Comparison of ENCODE assay signal across 1 cellular context in genomic region chr3:122383915-122384697, GRCh38.
A peak's percentile ranks its signal among the peaks of the same experiment; 100 is the strongest.
TF ChIP-seq lines count a peak whose summit lies in the region.

FAM162A (plus strand) TSS chr3:122384182; CDS start chr3:122384266, 84 bp downstream.

TF ChIP-seq in HepG2, 621 proteins besides CTCF, POLR2A, EP300 and RAD21 (continued from another document and continues in another):
- TF ChIP-seq BRF2 (CRISPR knock-in tag; IDR thresholded peaks at IDR 0.05): peak; percentile 72; the same call in 1 of the 2 replicates
- TF ChIP-seq RBFOX2 (IDR thresholded peaks at IDR 0.05; ENCODE audit: low read depth, low read length): peak; percentile 98
- no peak for TF ChIP-seq KAT2B (IDR thresholded peaks at IDR 0.05; ENCODE audit: borderline replicate concordance, low read depth, low read length)
- peak; percentile 89; the same call in 1 of the 2 replicates for TF ChIP-seq ZNF337 (CRISPR knock-in tag; IDR thresholded peaks at IDR 0.05; ENCODE audit: borderline replicate concordance, low read depth)
- peak; percentile 53; the same call in 1 of the 2 replicates for TF ChIP-seq ZNF263 (CRISPR knock-in tag; IDR thresholded peaks at IDR 0.05)
- 0 out of 2 replicates have a peak, but pooled peaks have one; percentile 69 for TF ChIP-seq PPARG (CRISPR knock-in tag; conservative IDR thresholded peaks at IDR 0.05)
- peak; percentile 63; the same call in 1 of the 2 replicates for TF ChIP-seq ZNF773 (CRISPR knock-in tag; IDR thresholded peaks at IDR 0.05; ENCODE audit: borderline replicate concordance)
- TF ChIP-seq PRDM10 (CRISPR knock-in tag; IDR thresholded peaks at IDR 0.05; ENCODE audit: low read depth): peak; percentile 79; the same call in 1 of the 2 replicates
- no peak for TF ChIP-seq ATRX (CRISPR knock-in tag; IDR thresholded peaks at IDR 0.05; ENCODE audit: borderline replicate concordance)
- TF ChIP-seq, protein P1, sequence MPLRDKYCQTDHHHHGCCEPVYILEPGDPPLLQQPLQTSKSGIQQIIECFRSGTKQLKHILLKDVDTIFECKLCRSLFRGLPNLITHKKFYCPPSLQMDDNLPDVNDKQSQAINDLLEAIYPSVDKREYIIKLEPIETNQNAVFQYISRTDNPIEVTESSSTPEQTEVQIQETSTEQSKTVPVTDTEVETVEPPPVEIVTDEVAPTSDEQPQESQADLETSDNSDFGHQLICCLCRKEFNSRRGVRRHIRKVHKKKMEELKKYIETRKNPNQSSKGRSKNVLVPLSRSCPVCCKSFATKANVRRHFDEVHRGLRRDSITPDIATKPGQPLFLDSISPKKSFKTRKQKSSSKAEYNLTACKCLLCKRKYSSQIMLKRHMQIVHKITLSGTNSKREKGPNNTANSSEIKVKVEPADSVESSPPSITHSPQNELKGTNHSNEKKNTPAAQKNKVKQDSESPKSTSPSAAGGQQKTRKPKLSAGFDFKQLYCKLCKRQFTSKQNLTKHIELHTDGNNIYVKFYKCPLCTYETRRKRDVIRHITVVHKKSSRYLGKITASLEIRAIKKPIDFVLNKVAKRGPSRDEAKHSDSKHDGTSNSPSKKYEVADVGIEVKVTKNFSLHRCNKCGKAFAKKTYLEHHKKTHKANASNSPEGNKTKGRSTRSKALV (CRISPR knock-in tag; IDR thresholded peaks at IDR 0.05): peak; percentile 90
- TF ChIP-seq SALL2 (CRISPR knock-in tag; IDR thresholded peaks at IDR 0.05): peak; percentile 77
- TF ChIP-seq ZNF775 (CRISPR knock-in tag; IDR thresholded peaks at IDR 0.05; ENCODE audit: borderline replicate concordance): no peak
- no peak; the same call in 1 of the 2 replicates for TF ChIP-seq RFXAP (CRISPR knock-in tag; IDR thresholded peaks at IDR 0.05; ENCODE audit: borderline replicate concordance)
- no peak for TF ChIP-seq CCAR2 (optimal IDR thresholded peaks at IDR 0.05; ENCODE audit: low read depth, low read length)
- peak; percentile 92 for TF ChIP-seq MIXL1 (CRISPR knock-in tag; IDR thresholded peaks at IDR 0.05)
- TF ChIP-seq ZNF598 (CRISPR knock-in tag; IDR thresholded peaks at IDR 0.05; ENCODE audit: borderline replicate concordance): peak; percentile 95; the same call in 1 of the 2 replicates
- TF ChIP-seq ZNF121 (CRISPR knock-in tag; IDR thresholded peaks at IDR 0.05): no peak
- no peak for TF ChIP-seq FLYWCH1 (CRISPR knock-in tag; IDR thresholded peaks at IDR 0.05)
- 0 out of 2 replicates have a peak, but pooled peaks have one; percentile 34 for TF ChIP-seq FOSL1 (CRISPR knock-in tag; IDR thresholded peaks at IDR 0.05; ENCODE audit: borderline replicate concordance)
- no peak for TF ChIP-seq RAD51 (IDR thresholded peaks at IDR 0.05; ENCODE audit: borderline replicate concordance)
- TF ChIP-seq RORA (CRISPR knock-in tag; IDR thresholded peaks at IDR 0.05): 0 out of 2 replicates have a peak, but pooled peaks have one; percentile 19
- TF ChIP-seq TEAD3 (CRISPR knock-in tag; optimal IDR thresholded peaks at IDR 0.05; ENCODE audit: borderline replicate concordance): peak; percentile 83
- peak; percentile 83 for TF ChIP-seq ELF3 (CRISPR knock-in tag; IDR thresholded peaks at IDR 0.05)
- TF ChIP-seq, protein P2, sequence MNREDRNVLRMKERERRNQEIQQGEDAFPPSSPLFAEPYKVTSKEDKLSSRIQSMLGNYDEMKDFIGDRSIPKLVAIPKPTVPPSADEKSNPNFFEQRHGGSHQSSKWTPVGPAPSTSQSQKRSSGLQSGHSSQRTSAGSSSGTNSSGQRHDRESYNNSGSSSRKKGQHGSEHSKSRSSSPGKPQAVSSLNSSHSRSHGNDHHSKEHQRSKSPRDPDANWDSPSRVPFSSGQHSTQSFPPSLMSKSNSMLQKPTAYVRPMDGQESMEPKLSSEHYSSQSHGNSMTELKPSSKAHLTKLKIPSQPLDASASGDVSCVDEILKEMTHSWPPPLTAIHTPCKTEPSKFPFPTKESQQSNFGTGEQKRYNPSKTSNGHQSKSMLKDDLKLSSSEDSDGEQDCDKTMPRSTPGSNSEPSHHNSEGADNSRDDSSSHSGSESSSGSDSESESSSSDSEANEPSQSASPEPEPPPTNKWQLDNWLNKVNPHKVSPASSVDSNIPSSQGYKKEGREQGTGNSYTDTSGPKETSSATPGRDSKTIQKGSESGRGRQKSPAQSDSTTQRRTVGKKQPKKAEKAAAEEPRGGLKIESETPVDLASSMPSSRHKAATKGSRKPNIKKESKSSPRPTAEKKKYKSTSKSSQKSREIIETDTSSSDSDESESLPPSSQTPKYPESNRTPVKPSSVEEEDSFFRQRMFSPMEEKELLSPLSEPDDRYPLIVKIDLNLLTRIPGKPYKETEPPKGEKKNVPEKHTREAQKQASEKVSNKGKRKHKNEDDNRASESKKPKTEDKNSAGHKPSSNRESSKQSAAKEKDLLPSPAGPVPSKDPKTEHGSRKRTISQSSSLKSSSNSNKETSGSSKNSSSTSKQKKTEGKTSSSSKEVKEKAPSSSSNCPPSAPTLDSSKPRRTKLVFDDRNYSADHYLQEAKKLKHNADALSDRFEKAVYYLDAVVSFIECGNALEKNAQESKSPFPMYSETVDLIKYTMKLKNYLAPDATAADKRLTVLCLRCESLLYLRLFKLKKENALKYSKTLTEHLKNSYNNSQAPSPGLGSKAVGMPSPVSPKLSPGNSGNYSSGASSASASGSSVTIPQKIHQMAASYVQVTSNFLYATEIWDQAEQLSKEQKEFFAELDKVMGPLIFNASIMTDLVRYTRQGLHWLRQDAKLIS (CRISPR knock-in tag; IDR thresholded peaks at IDR 0.05): peak; percentile 40; the same call in 1 of the 2 replicates
- peak; percentile 80; the same call in 1 of the 2 replicates for TF ChIP-seq ZNF224 (CRISPR knock-in tag; IDR thresholded peaks at IDR 0.05)
- TF ChIP-seq STAT5B (CRISPR knock-in tag; IDR thresholded peaks at IDR 0.05): 0 out of 2 replicates have a peak, but pooled peaks have one; percentile 21
- TF ChIP-seq, protein P3, sequence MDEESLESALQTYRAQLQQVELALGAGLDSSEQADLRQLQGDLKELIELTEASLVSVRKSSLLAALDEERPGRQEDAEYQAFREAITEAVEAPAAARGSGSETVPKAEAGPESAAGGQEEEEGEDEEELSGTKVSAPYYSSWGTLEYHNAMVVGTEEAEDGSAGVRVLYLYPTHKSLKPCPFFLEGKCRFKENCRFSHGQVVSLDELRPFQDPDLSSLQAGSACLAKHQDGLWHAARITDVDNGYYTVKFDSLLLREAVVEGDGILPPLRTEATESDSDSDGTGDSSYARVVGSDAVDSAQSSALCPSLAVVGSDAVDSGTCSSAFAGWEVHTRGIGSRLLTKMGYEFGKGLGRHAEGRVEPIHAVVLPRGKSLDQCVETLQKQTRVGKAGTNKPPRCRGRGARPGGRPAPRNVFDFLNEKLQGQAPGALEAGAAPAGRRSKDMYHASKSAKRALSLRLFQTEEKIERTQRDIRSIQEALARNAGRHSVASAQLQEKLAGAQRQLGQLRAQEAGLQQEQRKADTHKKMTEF (CRISPR knock-in tag; IDR thresholded peaks at IDR 0.05): peak; percentile 95
- peak; percentile 81 for TF ChIP-seq RBM39 (IDR thresholded peaks at IDR 0.05; ENCODE audit: low read depth, low read length, poor library complexity, severe bottlenecking)
- TF ChIP-seq KLF15 (CRISPR knock-in tag; IDR thresholded peaks at IDR 0.05; ENCODE audit: borderline replicate concordance): no peak; the same call in 1 of the 2 replicates
- TF ChIP-seq ZNF501 (CRISPR knock-in tag; IDR thresholded peaks at IDR 0.05): peak; percentile 71
- peak; percentile 33; the same call in 1 of the 2 replicates for TF ChIP-seq ZIK1 (CRISPR knock-in tag; IDR thresholded peaks at IDR 0.05; ENCODE audit: borderline replicate concordance, low read depth)
- TF ChIP-seq HMG20A (CRISPR knock-in tag; IDR thresholded peaks at IDR 0.05; ENCODE audit: borderline replicate concordance): peak; percentile 60; the same call in 1 of the 2 replicates
- TF ChIP-seq, protein P4, sequence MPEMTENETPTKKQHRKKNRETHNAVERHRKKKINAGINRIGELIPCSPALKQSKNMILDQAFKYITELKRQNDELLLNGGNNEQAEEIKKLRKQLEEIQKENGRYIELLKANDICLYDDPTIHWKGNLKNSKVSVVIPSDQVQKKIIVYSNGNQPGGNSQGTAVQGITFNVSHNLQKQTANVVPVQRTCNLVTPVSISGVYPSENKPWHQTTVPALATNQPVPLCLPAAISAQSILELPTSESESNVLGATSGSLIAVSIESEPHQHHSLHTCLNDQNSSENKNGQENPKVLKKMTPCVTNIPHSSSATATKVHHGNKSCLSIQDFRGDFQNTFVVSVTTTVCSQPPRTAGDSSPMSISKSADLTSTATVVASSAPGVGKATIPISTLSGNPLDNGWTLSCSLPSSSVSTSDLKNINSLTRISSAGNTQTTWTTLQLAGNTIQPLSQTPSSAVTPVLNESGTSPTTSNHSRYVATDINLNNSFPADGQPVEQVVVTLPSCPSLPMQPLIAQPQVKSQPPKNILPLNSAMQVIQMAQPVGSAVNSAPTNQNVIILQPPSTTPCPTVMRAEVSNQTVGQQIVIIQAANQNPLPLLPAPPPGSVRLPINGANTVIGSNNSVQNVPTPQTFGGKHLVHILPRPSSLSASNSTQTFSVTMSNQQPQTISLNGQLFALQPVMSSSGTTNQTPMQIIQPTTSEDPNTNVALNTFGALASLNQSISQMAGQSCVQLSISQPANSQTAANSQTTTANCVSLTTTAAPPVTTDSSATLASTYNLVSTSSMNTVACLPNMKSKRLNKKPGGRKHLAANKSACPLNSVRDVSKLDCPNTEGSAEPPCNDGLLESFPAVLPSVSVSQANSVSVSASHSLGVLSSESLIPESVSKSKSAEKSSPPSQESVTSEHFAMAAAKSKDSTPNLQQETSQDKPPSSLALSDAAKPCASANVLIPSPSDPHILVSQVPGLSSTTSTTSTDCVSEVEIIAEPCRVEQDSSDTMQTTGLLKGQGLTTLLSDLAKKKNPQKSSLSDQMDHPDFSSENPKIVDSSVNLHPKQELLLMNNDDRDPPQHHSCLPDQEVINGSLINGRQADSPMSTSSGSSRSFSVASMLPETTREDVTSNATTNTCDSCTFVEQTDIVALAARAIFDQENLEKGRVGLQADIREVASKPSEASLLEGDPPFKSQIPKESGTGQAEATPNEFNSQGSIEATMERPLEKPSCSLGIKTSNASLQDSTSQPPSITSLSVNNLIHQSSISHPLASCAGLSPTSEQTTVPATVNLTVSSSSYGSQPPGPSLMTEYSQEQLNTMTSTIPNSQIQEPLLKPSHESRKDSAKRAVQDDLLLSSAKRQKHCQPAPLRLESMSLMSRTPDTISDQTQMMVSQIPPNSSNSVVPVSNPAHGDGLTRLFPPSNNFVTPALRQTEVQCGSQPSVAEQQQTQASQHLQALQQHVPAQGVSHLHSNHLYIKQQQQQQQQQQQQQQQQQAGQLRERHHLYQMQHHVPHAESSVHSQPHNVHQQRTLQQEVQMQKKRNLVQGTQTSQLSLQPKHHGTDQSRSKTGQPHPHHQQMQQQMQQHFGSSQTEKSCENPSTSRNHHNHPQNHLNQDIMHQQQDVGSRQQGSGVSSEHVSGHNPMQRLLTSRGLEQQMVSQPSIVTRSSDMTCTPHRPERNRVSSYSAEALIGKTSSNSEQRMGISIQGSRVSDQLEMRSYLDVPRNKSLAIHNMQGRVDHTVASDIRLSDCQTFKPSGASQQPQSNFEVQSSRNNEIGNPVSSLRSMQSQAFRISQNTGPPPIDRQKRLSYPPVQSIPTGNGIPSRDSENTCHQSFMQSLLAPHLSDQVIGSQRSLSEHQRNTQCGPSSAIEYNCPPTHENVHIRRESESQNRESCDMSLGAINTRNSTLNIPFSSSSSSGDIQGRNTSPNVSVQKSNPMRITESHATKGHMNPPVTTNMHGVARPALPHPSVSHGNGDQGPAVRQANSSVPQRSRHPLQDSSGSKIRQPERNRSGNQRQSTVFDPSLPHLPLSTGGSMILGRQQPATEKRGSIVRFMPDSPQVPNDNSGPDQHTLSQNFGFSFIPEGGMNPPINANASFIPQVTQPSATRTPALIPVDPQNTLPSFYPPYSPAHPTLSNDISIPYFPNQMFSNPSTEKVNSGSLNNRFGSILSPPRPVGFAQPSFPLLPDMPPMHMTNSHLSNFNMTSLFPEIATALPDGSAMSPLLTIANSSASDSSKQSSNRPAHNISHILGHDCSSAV (CRISPR knock-in tag; IDR thresholded peaks at IDR 0.05; ENCODE audit: borderline replicate concordance): no peak
- no peak for TF ChIP-seq ZNF30 (CRISPR knock-in tag; IDR thresholded peaks at IDR 0.05)
- no peak for TF ChIP-seq NFIB (CRISPR knock-in tag; IDR thresholded peaks at IDR 0.05; ENCODE audit: borderline replicate concordance)
- TF ChIP-seq ZNF101 (CRISPR knock-in tag; IDR thresholded peaks at IDR 0.05; ENCODE audit: borderline replicate concordance, low read depth): peak; percentile 74; the same call in 1 of the 2 replicates
